ENCODE assay signal across 1 cellular context in the genomic region with DNA sequence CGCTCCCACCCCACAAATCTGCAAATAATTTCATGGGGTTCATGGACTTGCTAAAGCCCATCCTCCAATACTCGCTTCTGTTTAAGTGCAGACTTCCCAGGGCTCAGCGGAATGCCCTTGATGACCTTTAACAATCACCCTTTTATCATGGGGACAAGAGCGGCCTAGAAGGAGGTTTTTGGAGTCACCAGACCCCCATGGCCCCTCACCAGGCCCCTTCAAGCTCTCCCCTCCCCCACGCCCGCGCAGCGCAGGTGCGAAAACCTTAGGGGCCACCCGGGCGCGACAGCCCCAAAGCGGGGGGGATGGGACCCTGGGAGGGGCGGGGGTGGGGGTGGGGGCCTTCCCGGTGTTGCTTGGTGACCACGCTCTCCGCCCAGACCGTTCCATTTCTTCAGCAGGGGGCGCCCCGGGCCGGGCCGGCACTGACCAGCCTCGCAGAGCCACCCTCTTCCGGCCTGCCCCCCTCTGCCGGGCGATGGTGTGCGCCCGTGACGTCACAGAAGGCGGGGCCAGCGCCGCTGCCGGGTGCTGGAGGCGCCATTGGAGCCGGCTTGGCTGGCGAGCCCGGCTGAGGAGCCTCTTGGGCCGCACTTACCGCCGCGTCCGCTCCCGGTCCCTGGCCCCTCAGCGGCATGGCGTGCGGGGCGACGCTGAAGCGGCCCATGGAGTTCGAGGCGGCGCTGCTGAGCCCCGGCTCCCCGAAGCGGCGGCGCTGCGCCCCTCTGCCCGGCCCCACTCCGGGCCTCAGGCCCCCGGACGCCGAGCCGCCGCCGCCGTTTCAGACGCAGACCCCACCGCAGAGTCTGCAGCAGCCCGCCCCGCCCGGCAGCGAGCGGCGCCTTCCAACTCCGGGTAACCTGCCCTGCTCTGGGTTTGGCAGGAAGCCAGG.
TF ChIP-seq lines count a peak whose summit lies in the region.

A gene with protein sequence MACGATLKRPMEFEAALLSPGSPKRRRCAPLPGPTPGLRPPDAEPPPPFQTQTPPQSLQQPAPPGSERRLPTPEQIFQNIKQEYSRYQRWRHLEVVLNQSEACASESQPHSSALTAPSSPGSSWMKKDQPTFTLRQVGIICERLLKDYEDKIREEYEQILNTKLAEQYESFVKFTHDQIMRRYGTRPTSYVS (plus strand): TSS at position 531 of the 892 bp plus-strand sequence. CDS start 105 bp downstream, at position 636.

TF ChIP-seq in K562, 482 proteins besides CTCF, POLR2A, EP300 and RAD21 (continued from another document and continues in another):
- TF ChIP-seq ZNF24 (IDR thresholded peaks at IDR 0.05) = 0 out of 2 replicates have a peak, but pooled peaks have one; percentile 29
- TF ChIP-seq NFYB (IDR thresholded peaks at IDR 0.05; ENCODE audit: extremely low read depth, insufficient read length) = no peak
- TF ChIP-seq FOXA3 (CRISPR knock-in tag; conservative IDR thresholded peaks at IDR 0.05 in 1 of 2, IDR thresholded peaks at IDR 0.05 in 1 of 2) = no peak
- TF ChIP-seq RBM34 (IDR thresholded peaks at IDR 0.05; ENCODE audit: borderline replicate concordance, insufficient read depth, low read length) = no peak
- no peak for TF ChIP-seq CAMTA2 (CRISPR knock-in tag; conservative IDR thresholded peaks at IDR 0.05)
- TF ChIP-seq POLR2B (IDR thresholded peaks at IDR 0.05; ENCODE audit: low read depth, partially characterized antibody) = peak; percentile 91
- TF ChIP-seq SP2 (IDR thresholded peaks at IDR 0.05; ENCODE audit: extremely low read depth, low read depth, low read length, poor library complexity, severe bottlenecking) = no peak
- TF ChIP-seq HNRNPH1 (optimal IDR thresholded peaks at IDR 0.05; ENCODE audit: low read depth, low read length) = no peak
- no peak for TF ChIP-seq ZNF436 (CRISPR knock-in tag; IDR thresholded peaks at IDR 0.05)
- TF ChIP-seq CBFA2T3 (IDR thresholded peaks at IDR 0.05) = 0 out of 2 replicates have a peak, but pooled peaks have one; percentile 7
- no peak for TF ChIP-seq XRCC4 (IDR thresholded peaks at IDR 0.05; ENCODE audit: extremely low read depth, insufficient read depth, insufficient read length)
- TF ChIP-seq MBD2 (IDR thresholded peaks at IDR 0.05; ENCODE audit: borderline replicate concordance, low read depth) = peak; percentile 98
- TF ChIP-seq, protein P1, sequence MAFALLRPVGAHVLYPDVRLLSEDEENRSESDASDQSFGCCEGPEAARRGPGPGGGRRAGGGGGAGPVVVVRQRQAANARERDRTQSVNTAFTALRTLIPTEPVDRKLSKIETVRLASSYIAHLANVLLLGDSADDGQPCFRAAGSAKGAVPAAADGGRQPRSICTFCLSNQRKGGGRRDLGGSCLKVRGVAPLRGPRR (CRISPR knock-in tag; IDR thresholded peaks at IDR 0.05) = no peak
- no peak for TF ChIP-seq ARNT (IDR thresholded peaks at IDR 0.05)
- peak in 1 of 2 experiments; percentile 42; a peak in 2 of 4 replicates for TF ChIP-seq SRF (CRISPR knock-in tag; IDR thresholded peaks at IDR 0.05)
- TF ChIP-seq, protein P2, sequence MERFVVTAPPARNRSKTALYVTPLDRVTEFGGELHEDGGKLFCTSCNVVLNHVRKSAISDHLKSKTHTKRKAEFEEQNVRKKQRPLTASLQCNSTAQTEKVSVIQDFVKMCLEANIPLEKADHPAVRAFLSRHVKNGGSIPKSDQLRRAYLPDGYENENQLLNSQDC (CRISPR knock-in tag; IDR thresholded peaks at IDR 0.05) = peak; percentile 61; the same call in 1 of the 2 replicates
- TF ChIP-seq MYNN (IDR thresholded peaks at IDR 0.05) = no peak
- TF ChIP-seq MYNN (CRISPR knock-in tag; IDR thresholded peaks at IDR 0.05) = no peak
- TF ChIP-seq MYBL2 (IDR thresholded peaks at IDR 0.05; ENCODE audit: low read depth) = no peak
- no peak for TF ChIP-seq MYBL2 (CRISPR knock-in tag; IDR thresholded peaks at IDR 0.05; ENCODE audit: borderline replicate concordance)
- peak; percentile 100 for TF ChIP-seq ATF7 (IDR thresholded peaks at IDR 0.05)
- no peak; the same call in 1 of the 2 replicates for TF ChIP-seq STAT5A (IDR thresholded peaks at IDR 0.05; ENCODE audit: borderline replicate concordance, low read length)
- TF ChIP-seq, protein P3, sequence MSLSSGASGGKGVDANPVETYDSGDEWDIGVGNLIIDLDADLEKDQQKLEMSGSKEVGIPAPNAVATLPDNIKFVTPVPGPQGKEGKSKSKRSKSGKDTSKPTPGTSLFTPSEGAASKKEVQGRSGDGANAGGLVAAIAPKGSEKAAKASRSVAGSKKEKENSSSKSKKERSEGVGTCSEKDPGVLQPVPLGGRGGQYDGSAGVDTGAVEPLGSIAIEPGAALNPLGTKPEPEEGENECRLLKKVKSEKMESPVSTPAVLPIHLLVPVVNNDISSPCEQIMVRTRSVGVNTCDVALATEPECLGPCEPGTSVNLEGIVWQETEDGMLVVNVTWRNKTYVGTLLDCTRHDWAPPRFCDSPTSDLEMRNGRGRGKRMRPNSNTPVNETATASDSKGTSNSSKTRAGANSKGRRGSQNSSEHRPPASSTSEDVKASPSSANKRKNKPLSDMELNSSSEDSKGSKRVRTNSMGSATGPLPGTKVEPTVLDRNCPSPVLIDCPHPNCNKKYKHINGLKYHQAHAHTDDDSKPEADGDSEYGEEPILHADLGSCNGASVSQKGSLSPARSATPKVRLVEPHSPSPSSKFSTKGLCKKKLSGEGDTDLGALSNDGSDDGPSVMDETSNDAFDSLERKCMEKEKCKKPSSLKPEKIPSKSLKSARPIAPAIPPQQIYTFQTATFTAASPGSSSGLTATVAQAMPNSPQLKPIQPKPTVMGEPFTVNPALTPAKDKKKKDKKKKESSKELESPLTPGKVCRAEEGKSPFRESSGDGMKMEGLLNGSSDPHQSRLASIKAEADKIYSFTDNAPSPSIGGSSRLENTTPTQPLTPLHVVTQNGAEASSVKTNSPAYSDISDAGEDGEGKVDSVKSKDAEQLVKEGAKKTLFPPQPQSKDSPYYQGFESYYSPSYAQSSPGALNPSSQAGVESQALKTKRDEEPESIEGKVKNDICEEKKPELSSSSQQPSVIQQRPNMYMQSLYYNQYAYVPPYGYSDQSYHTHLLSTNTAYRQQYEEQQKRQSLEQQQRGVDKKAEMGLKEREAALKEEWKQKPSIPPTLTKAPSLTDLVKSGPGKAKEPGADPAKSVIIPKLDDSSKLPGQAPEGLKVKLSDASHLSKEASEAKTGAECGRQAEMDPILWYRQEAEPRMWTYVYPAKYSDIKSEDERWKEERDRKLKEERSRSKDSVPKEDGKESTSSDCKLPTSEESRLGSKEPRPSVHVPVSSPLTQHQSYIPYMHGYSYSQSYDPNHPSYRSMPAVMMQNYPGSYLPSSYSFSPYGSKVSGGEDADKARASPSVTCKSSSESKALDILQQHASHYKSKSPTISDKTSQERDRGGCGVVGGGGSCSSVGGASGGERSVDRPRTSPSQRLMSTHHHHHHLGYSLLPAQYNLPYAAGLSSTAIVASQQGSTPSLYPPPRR (CRISPR knock-in tag; IDR thresholded peaks at IDR 0.05; ENCODE audit: borderline replicate concordance) = no peak
- no peak for TF ChIP-seq CREBBP (IDR thresholded peaks at IDR 0.05; ENCODE audit: low read depth, low read length)
- no peak for TF ChIP-seq ZNF507 (tag; conservative IDR thresholded peaks at IDR 0.05)
- no peak for TF ChIP-seq HOXB6 (CRISPR knock-in tag; IDR thresholded peaks at IDR 0.05; ENCODE audit: borderline replicate concordance)
- TF ChIP-seq POLR2AphosphoS5 (IDR thresholded peaks at IDR 0.05; ENCODE audit: control insufficient read depth, insufficient read depth, low read depth, low read length) = peak; percentile 91
- TF ChIP-seq, protein P4, sequence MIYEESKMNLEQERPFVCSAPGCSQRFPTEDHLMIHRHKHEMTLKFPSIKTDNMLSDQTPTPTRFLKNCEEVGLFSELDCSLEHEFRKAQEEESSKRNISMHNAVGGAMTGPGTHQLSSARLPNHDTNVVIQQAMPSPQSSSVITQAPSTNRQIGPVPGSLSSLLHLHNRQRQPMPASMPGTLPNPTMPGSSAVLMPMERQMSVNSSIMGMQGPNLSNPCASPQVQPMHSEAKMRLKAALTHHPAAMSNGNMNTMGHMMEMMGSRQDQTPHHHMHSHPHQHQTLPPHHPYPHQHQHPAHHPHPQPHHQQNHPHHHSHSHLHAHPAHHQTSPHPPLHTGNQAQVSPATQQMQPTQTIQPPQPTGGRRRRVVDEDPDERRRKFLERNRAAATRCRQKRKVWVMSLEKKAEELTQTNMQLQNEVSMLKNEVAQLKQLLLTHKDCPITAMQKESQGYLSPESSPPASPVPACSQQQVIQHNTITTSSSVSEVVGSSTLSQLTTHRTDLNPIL (CRISPR knock-in tag; IDR thresholded peaks at IDR 0.05) = no peak
- TF ChIP-seq ZNF311 (CRISPR knock-in tag; IDR thresholded peaks at IDR 0.05) = no peak
- TF ChIP-seq BRD9 (IDR thresholded peaks at IDR 0.05; ENCODE audit: low read depth, partially characterized antibody) = no peak
- TF ChIP-seq, protein P5, sequence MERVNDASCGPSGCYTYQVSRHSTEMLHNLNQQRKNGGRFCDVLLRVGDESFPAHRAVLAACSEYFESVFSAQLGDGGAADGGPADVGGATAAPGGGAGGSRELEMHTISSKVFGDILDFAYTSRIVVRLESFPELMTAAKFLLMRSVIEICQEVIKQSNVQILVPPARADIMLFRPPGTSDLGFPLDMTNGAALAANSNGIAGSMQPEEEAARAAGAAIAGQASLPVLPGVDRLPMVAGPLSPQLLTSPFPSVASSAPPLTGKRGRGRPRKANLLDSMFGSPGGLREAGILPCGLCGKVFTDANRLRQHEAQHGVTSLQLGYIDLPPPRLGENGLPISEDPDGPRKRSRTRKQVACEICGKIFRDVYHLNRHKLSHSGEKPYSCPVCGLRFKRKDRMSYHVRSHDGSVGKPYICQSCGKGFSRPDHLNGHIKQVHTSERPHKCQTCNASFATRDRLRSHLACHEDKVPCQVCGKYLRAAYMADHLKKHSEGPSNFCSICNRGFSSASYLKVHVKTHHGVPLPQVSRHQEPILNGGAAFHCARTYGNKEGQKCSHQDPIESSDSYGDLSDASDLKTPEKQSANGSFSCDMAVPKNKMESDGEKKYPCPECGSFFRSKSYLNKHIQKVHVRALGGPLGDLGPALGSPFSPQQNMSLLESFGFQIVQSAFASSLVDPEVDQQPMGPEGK (CRISPR knock-in tag; IDR thresholded peaks at IDR 0.05; ENCODE audit: borderline replicate concordance) = no peak
- peak; percentile 97; the same call in 1 of the 2 replicates for TF ChIP-seq PHF8 (IDR thresholded peaks at IDR 0.05; ENCODE audit: borderline replicate concordance, low read length)
- TF ChIP-seq RCOR1 (IDR thresholded peaks at IDR 0.05; ENCODE audit: borderline replicate concordance in 1 of 2, low read depth in 2 of 2, low read length in 2 of 2) = peak in 1 of 2 experiments; percentile 2; a peak in 1 of 4 replicates
- TF ChIP-seq SREBF2 (CRISPR knock-in tag; IDR thresholded peaks at IDR 0.05) = no peak
- TF ChIP-seq ZNF551 (CRISPR knock-in tag; IDR thresholded peaks at IDR 0.05) = no peak
- no peak for TF ChIP-seq JUNB (CRISPR knock-in tag; conservative IDR thresholded peaks at IDR 0.05)
- TF ChIP-seq NCOA1 (IDR thresholded peaks at IDR 0.05; ENCODE audit: low read depth) = no peak
- TF ChIP-seq, protein P6, sequence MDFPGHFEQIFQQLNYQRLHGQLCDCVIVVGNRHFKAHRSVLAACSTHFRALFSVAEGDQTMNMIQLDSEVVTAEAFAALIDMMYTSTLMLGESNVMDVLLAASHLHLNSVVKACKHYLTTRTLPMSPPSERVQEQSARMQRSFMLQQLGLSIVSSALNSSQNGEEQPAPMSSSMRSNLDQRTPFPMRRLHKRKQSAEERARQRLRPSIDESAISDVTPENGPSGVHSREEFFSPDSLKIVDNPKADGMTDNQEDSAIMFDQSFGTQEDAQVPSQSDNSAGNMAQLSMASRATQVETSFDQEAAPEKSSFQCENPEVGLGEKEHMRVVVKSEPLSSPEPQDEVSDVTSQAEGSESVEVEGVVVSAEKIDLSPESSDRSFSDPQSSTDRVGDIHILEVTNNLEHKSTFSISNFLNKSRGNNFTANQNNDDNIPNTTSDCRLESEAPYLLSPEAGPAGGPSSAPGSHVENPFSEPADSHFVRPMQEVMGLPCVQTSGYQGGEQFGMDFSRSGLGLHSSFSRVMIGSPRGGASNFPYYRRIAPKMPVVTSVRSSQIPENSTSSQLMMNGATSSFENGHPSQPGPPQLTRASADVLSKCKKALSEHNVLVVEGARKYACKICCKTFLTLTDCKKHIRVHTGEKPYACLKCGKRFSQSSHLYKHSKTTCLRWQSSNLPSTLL (IDR thresholded peaks at IDR 0.05) = no peak
- TF ChIP-seq ZBTB17 (CRISPR knock-in tag; IDR thresholded peaks at IDR 0.05) = no peak; the same call in 1 of the 2 replicates
- TF ChIP-seq ZNF347 (CRISPR knock-in tag; IDR thresholded peaks at IDR 0.05; ENCODE audit: low read depth) = no peak
- no peak for TF ChIP-seq TCFL5 (CRISPR knock-in tag; conservative IDR thresholded peaks at IDR 0.05)
- peak; percentile 91; the same call in 1 of the 2 replicates for TF ChIP-seq MTA3 (IDR thresholded peaks at IDR 0.05; ENCODE audit: borderline replicate concordance)
- TF ChIP-seq RBFOX2 (IDR thresholded peaks at IDR 0.05; ENCODE audit: low read depth, low read length) = peak; percentile 97
- peak; percentile 41; the same call in 1 of the 2 replicates for TF ChIP-seq GATAD2A (IDR thresholded peaks at IDR 0.05)
- TF ChIP-seq, protein P7, sequence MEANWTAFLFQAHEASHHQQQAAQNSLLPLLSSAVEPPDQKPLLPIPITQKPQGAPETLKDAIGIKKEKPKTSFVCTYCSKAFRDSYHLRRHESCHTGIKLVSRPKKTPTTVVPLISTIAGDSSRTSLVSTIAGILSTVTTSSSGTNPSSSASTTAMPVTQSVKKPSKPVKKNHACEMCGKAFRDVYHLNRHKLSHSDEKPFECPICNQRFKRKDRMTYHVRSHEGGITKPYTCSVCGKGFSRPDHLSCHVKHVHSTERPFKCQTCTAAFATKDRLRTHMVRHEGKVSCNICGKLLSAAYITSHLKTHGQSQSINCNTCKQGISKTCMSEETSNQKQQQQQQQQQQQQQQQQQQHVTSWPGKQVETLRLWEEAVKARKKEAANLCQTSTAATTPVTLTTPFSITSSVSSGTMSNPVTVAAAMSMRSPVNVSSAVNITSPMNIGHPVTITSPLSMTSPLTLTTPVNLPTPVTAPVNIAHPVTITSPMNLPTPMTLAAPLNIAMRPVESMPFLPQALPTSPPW (CRISPR knock-in tag; IDR thresholded peaks at IDR 0.05) = peak; percentile 99
- no peak for TF ChIP-seq PTBP1 (IDR thresholded peaks at IDR 0.05; ENCODE audit: low read depth, low read length)
- TF ChIP-seq CBX3 (IDR thresholded peaks at IDR 0.05; ENCODE audit: borderline replicate concordance in 1 of 2, low read length in 2 of 2) = 0 out of 3 replicates have a peak, but pooled peaks of 1 of the 2 experiments have one; percentile 47
- no peak for TF ChIP-seq ZNF75A (CRISPR knock-in tag; IDR thresholded peaks at IDR 0.05)
